ENCODE assay signal across 21 cellular contexts in genomic region chr9:124296094-124296493, GRCh38. TPM values are rescaled to one million over a fixed set of nuclear protein-coding genes. Genes with fewer than 3 reads are reported as not detected.
A peak's percentile ranks its signal among the peaks of the same experiment; 100 is the strongest.
DNase-seq lines count a peak whose midpoint lies in the region; ATAC-seq and TF ChIP-seq lines count a peak whose summit lies in the region.
"Had no signal": no experiment of that assay in that cellular context is flagged by ENCODE, and none has a peak within 500 bp of the region (broad histone marks: within the 10 kb centered on the region; RNA-seq: fewer than 3 reads in every experiment).

No MANE protein-coding gene starts in this region.

- peaks cover 100% of the 10 kb centered on the region for H3K4me1 ChIP-seq in BLaER1
- H3K4me1 ChIP-seq in gastroesophageal sphincter = peaks cover 0 to 94% (median 38%) of the 10 kb centered on the region in 3 donors
- H3K4me1 ChIP-seq in rectal smooth muscle tissue (ENCODE audit: control insufficient read depth, insufficient read depth, low read length) = peaks cover 29% of the 10 kb centered on the region
- peaks cover 36% of the 10 kb centered on the region for H3K4me1 ChIP-seq in SJCRH30
- H3K4me1 ChIP-seq: HAP-1 had no signal

- WGBS in gastroesophageal sphincter (ENCODE audit: low coverage in 1 of 2), 2 donors = no CpG with 5 or more reads among the region's 8 CpGs

- H3K4me3 ChIP-seq in BLaER1 = no peak overlapping the region
- no peak overlapping the region for H3K4me3 ChIP-seq in MG63
- no peak overlapping the region for H3K4me3 ChIP-seq in gastroesophageal sphincter
- H3K4me3 ChIP-seq in rectal smooth muscle tissue (ENCODE audit: low read length) = no peak overlapping the region
- no peak overlapping the region for H3K4me3 ChIP-seq in SJCRH30
- H3K4me3 ChIP-seq: colonic mucosa, HAP-1, right atrium auricular region, tibial artery had no signal

- DNase-seq in MG63 = peak; percentile 60
- DNase-seq in NCI-H146 (lab: John Stamatoyannopoulos, UW) = no peak
- no peak for DNase-seq in SJCRH30
- DNase-seq: activated CD4-positive, alpha-beta memory T cell treated with anti-CD3 and anti-CD28 coated beads for 36 hours; AML-193; amniotic stem cell; colonic mucosa; DMS53; erythroblast; kidney; naive B cell; NCI-H1105 treated with DMSO at 0.1 percent for 48 hours; stimulated activated CD4-positive, alpha-beta T cell treated with anti-CD3 and anti-CD28 coated beads, Interleukin-2, amount 100 ng/mL, for 24 hours; tibial artery had no signal

- peaks cover 100% of the 10 kb centered on the region for H4K20me1 ChIP-seq in BLaER1

- H3K4me2 ChIP-seq in BLaER1 = peak overlapping the region; percentile 98

- TF ChIP-seq EP300 in gastroesophageal sphincter (IDR thresholded peaks at IDR 0.05) = no peak

- no peaks in the 10 kb centered on the region for H3K9me3 ChIP-seq in BLaER1
- H3K9me3 ChIP-seq in MG63 = no peaks in the 10 kb centered on the region
- H3K9me3 ChIP-seq in gastroesophageal sphincter = no peaks in the 10 kb centered on the region
- no peaks in the 10 kb centered on the region for H3K9me3 ChIP-seq in SJCRH30 (replicated peaks)
- H3K9me3 ChIP-seq: colonic mucosa, HAP-1, right atrium auricular region, tibial artery had no signal

- no peak for TF ChIP-seq CTCF in gastroesophageal sphincter (IDR thresholded peaks at IDR 0.05)

- ATAC-seq in gastroesophageal sphincter (no peak), HG02840 (IDR thresholded peaks at IDR 0.05; ENCODE audit: low FRiP score, unreplicated experiment) (no peak), GM21825 (IDR thresholded peaks at IDR 0.05; ENCODE audit: unreplicated experiment) (no peak)

- H3K27me3 ChIP-seq in BLaER1 (no peaks in the 10 kb centered on the region), MG63 (no peaks in the 10 kb centered on the region), gastroesophageal sphincter (no peaks in the 10 kb centered on the region), rectal smooth muscle tissue (ENCODE audit: control insufficient read depth, insufficient read depth, low read length) (no peaks in the 10 kb centered on the region), SJCRH30 (no peaks in the 10 kb centered on the region)
- H3K27me3 ChIP-seq: colonic mucosa, right atrium auricular region, tibial artery had no signal

- H3K36me3 ChIP-seq in BLaER1 (peaks cover 8% of the 10 kb centered on the region), MG63 (peaks cover 44% of the 10 kb centered on the region), gastroesophageal sphincter (no peaks in the 10 kb centered on the region), rectal smooth muscle tissue (ENCODE audit: control insufficient read depth, insufficient read depth, low read length) (no peaks in the 10 kb centered on the region), SJCRH30 (0 out of 2 replicates have a peak, but pooled peaks cover 2% of the 10 kb centered on the region)
- H3K36me3 ChIP-seq: colonic mucosa, HAP-1, right atrium auricular region, tibial artery had no signal

- TF ChIP-seq POLR2A in gastroesophageal sphincter (IDR thresholded peaks at IDR 0.05) = no peak

- peak overlapping the region; percentile 36 for H3K27ac ChIP-seq in BLaER1
- H3K27ac ChIP-seq in gastroesophageal sphincter = peak overlapping the region in 3 of 4 donors; percentile 61 to 71 (median 68)
- H3K27ac ChIP-seq in rectal smooth muscle tissue (ENCODE audit: low read depth, low read length) = peak overlapping the region; percentile 27
- H3K27ac ChIP-seq in SJCRH30 = no peak overlapping the region; the same call in 1 of the 2 replicates
- H3K27ac ChIP-seq: colonic mucosa had no signal

- H3K9ac ChIP-seq in BLaER1 (no peak overlapping the region), rectal smooth muscle tissue (ENCODE audit: low read length) (no peak overlapping the region)

RNA-seq across cellular contexts. Expression of gene NEK6, which starts 38.3 kb away (rescaled TPM):
- 25.0 and 33.1 TPM in 2 replicates for total RNA-seq in MG63 (2014; rRNA removed; shearing (Covaris generic); ENCODE audit: low replicate concordance)
- 10 to 100 TPM; 13.2 to 31.7 (median 19.3) TPM for total RNA-seq in gastroesophageal sphincter
- 26.1 and 28.4 TPM in 2 replicates for total RNA-seq in SJCRH30 (2014; rRNA removed; shearing (Covaris generic))
